27 cellular contexts compared by ENCODE assay signal in genomic region chr1:31859719-31860118, GRCh38. TPM values are rescaled to one million over a fixed set of nuclear protein-coding genes. Genes with fewer than 3 reads are reported as not detected.
"Had no signal": no experiment of that assay in that cellular context is flagged by ENCODE, and none has a peak within 500 bp of the region (broad histone marks: within the 10 kb centered on the region; RNA-seq: fewer than 3 reads in every experiment).

No MANE protein-coding gene starts in this region.

- H3K4me1 ChIP-seq: heart right ventricle, left lung, right atrium auricular region, right lobe of liver, stomach, testis, thyroid gland, upper lobe of left lung, vagina had no signal

- H3K9me3 ChIP-seq: left lung, mucosa of descending colon, ovary, right atrium auricular region, right lobe of liver, stomach, testis, thyroid gland, transverse colon, upper lobe of left lung, vagina had no signal

- H2AFZ ChIP-seq: hepatocyte had no signal

- H3K9me3 Mint-ChIP-seq: naive thymus-derived CD4-positive, alpha-beta T cell; stimulated activated naive B cell treated with anti-CD40 and anti-IgM and Interleukin-4, amounts not matched to agents 10 μg/mL and 1 μg/mL and 100 μg/mL, for 72 hours had no signal

- H3K4me3 Mint-ChIP-seq: nephron progenitor cell; stimulated activated naive B cell treated with anti-CD40 and anti-IgM and Interleukin-4, amounts not matched to agents 10 μg/mL and 1 μg/mL and 100 μg/mL, for 72 hours had no signal

- H3K4me2 ChIP-seq: hepatocyte had no signal

- H3K4me1 Mint-ChIP-seq: nephron progenitor cell; stimulated activated naive B cell treated with anti-CD40 and anti-IgM and Interleukin-4, amounts not matched to agents 10 μg/mL and 1 μg/mL and 100 μg/mL, for 72 hours had no signal

- H3K27ac Mint-ChIP-seq: naive thymus-derived CD4-positive, alpha-beta T cell; nephron progenitor cell; stimulated activated naive B cell treated with anti-CD40 and anti-IgM and Interleukin-4, amounts not matched to agents 10 μg/mL and 1 μg/mL and 100 μg/mL, for 72 hours had no signal

- H3K79me2 ChIP-seq: hepatocyte had no signal

- H3K36me3 Mint-ChIP-seq: stimulated activated naive B cell treated with anti-CD40 and anti-IgM and Interleukin-4, amounts not matched to agents 10 μg/mL and 1 μg/mL and 100 μg/mL, for 72 hours had no signal

- ATAC-seq: heart right ventricle; left lung; mucosa of descending colon; naive thymus-derived CD4-positive, alpha-beta T cell; stimulated activated naive B cell treated with anti-CD40 and anti-IgM and Interleukin-4, amounts not matched to agents 10 μg/mL and 1 μg/mL and 100 μg/mL, for 72 hours; stimulated activated naive CD8-positive, alpha-beta T cell treated with anti-CD3 and anti-CD28 coated beads, Interleukin-15, Interleukin-2, amounts not matched to agents 100 U/mL and 50 U/mL, for 24 hours had no signal

- H3K27me3 ChIP-seq: heart right ventricle, hepatocyte, left lung, ovary, right atrium auricular region, right lobe of liver, stomach, testis, thyroid gland, transverse colon, upper lobe of left lung, vagina had no signal

- H3K4me3 ChIP-seq: heart right ventricle, hepatocyte, left lung, lung, mucosa of descending colon, ovary, right atrium auricular region, right lobe of liver, stomach, testis, thyroid gland, transverse colon, upper lobe of left lung, vagina had no signal

- H3K27ac ChIP-seq: heart right ventricle, hepatocyte, left lung, ovary, right atrium auricular region, right lobe of liver, stomach, testis, thyroid gland, transverse colon, upper lobe of left lung, vagina had no signal

- H3K36me3 ChIP-seq: heart right ventricle, left lung, ovary, right atrium auricular region, right lobe of liver, stomach, thyroid gland, transverse colon, upper lobe of left lung, vagina had no signal

- DNase-seq: heart right ventricle; islet precursor cell; left lung; mesendoderm; midbrain; mucosa of descending colon; naive thymus-derived CD4-positive, alpha-beta T cell; nephron progenitor cell; ovary; right lobe of liver; stimulated activated CD4-positive, alpha-beta T cell treated with anti-CD3 and anti-CD28 coated beads, Interleukin-12 subunit alpha, Interleukin-12 subunit beta, amount 100 ng/mL, for 4 hours; stimulated activated CD4-positive, alpha-beta T cell treated with anti-CD3 and anti-CD28 coated beads, Interleukin-15, amount 100 ng/mL, for 24 hours; stimulated activated CD4-positive, alpha-beta T cell treated with anti-CD3 and anti-CD28 coated beads, Interleukin-2, amount 100 ng/mL, for 24 hours; stimulated activated CD4-positive, alpha-beta T cell treated with anti-CD3 and anti-CD28 coated beads, Interleukin-4, amount 100 ng/mL, for 1 hour; stimulated activated naive B cell treated with anti-CD40 and anti-IgM and Interleukin-4, amounts not matched to agents 10 μg/mL and 1 μg/mL and 100 μg/mL, for 72 hours; stimulated activated naive CD8-positive, alpha-beta T cell treated with anti-CD3 and anti-CD28 coated beads, Interleukin-15, Interleukin-2, amounts not matched to agents 100 U/mL and 50 U/mL, for 24 hours; stomach; testis; thyroid gland; transverse colon; upper lobe of left lung had no signal

- H3K27me3 Mint-ChIP-seq: naive thymus-derived CD4-positive, alpha-beta T cell; progenitor cell of endocrine pancreas; stimulated activated naive B cell treated with anti-CD40 and anti-IgM and Interleukin-4, amounts not matched to agents 10 μg/mL and 1 μg/mL and 100 μg/mL, for 72 hours had no signal

RNA-seq across cellular contexts. Expression of gene SPOCD1, which starts 43.9 kb away (rescaled TPM):
- total RNA-seq: skeletal muscle tissue had no signal
- polyA plus RNA-seq: naive thymus-derived CD4-positive, alpha-beta T cell had no signal
